8 cellular contexts compared by ENCODE assay signal in the genomic region with DNA sequence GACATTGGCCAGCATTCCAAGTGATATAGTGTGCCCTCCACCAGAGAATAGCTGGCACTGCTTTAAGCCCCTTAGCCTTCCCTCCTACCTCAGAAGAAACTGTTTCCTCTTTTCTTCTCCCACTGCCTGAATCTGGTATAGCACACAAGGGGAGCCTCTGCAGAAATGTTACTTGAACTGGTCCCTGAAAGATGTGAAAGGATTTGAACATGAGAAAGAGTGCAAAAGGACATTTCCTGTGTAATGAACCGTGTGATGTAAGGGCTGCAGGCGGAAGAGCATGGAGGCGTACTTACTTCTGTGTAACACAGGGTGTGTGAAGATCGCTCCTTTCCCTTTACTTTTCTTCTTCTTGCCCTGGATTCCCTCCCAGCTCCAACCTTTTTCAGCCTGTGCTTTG. TPM values are rescaled to one million over a fixed set of nuclear protein-coding genes. Genes with fewer than 3 reads are reported as not detected.
A peak's percentile ranks its signal among the peaks of the same experiment; 100 is the strongest.
DNase-seq lines count a peak whose midpoint lies in the region; ATAC-seq and TF ChIP-seq lines count a peak whose summit lies in the region.

No MANE protein-coding gene starts in this region.

- H3K27me3 ChIP-seq in foreskin keratinocyte (no peaks in the 10 kb centered on the region), stomach (no peaks in the 10 kb centered on the region)

- no peaks in the 10 kb centered on the region for H3K36me3 ChIP-seq in stomach

- in situ Hi-C loops in ACHN (cut with HindIII; ENCODE audit: low pct_ligation_motif_present, low pct_unique_long_range_greater_than_20kb, low sequenced_read_pairs): no loop called here

- H3K4me3 ChIP-seq in stomach: no peak overlapping the region

- H3K4me1 ChIP-seq in foreskin keratinocyte (peaks cover 69% of the 10 kb centered on the region), stomach (peaks cover 46 to 93% (median 65%) of the 10 kb centered on the region in 4 donors)

- H3K9me3 ChIP-seq in stomach: no peaks in the 10 kb centered on the region

- no peak for TF ChIP-seq POLR2A in stomach (IDR thresholded peaks at IDR 0.05)

- no peak for TF ChIP-seq CTCF in foreskin keratinocyte (conservative IDR thresholded peaks at IDR 0.05)
- TF ChIP-seq CTCF in stomach (IDR thresholded peaks at IDR 0.05): no peak

- ATAC-seq in GM18870 (IDR thresholded peaks at IDR 0.05; ENCODE audit: unreplicated experiment) (peak; percentile 72), foreskin keratinocyte (peak; percentile 8)
- no peak for ATAC-seq in activated CD4-positive, CD25-positive, alpha-beta regulatory T cell treated with anti-CD3 and anti-CD28 coated beads, Interleukin-2, amount 50 U/mL, for 24 hours

- H3K27ac ChIP-seq in foreskin keratinocyte: peak overlapping the region; percentile 35
- H3K27ac ChIP-seq in stomach: peak overlapping the region in 2 of 5 donors; percentile 20 to 28

- peak; percentile 15 for DNase-seq in ACHN
- DNase-seq in NCI-H69 (lab: John Stamatoyannopoulos, UW): peak; percentile 72
- no peak for DNase-seq in foreskin keratinocyte
- no peak for DNase-seq in stomach
- DNase-seq in SHP77 (lab: John Stamatoyannopoulos, UW): no peak
- DNase-seq in activated CD8-positive, alpha-beta memory T cell treated with anti-CD3 and anti-CD28 coated beads, Interleukin-2, amount 50 U/mL, for 48 hours: no peak

- 33 to 54% (median 46%) methylated on average over 4 of the region's 4 CpGs for WGBS in stomach, 5 donors

- intact Hi-C loops in stomach (cut with DNase I; ENCODE audit: low total_unique reads): no loop called here

- no peak for TF ChIP-seq EP300 in stomach (IDR thresholded peaks at IDR 0.05)

RNA-seq across cellular contexts. Expression of a gene that starts 8.3 kb away (rescaled TPM):
- total RNA-seq in foreskin keratinocyte: 119 and 120 TPM in 2 replicates
- 23.8 and 29.1 TPM in 2 replicates for polyA plus RNA-seq in foreskin keratinocyte
- total RNA-seq in stomach: 10 to 100 TPM; 12.1 to 64.3 (median 28.8) TPM
- 10 to 100 TPM; 10.1 to 14.5 (median 11.4) TPM for polyA plus RNA-seq in stomach

Comparison
In these comparisons a context has a peak if more than half of its experiments do, and no peak if none do; other contexts are left out.
1. DNase-seq: peak in ACHN (single experiment) and NCI-H69 (single experiment); none in foreskin keratinocyte (0 of 2), stomach (single experiment), SHP77 (0 of 2) and activated CD8-positive, alpha-beta memory T cell treated with anti-CD3 and anti-CD28 coated beads, Interleukin-2, amount 50 U/mL, for 48 hours (single experiment).
2. ATAC-seq: peak in GM18870 (single experiment) and foreskin keratinocyte (single experiment); none in activated CD4-positive, CD25-positive, alpha-beta regulatory T cell treated with anti-CD3 and anti-CD28 coated beads, Interleukin-2, amount 50 U/mL, for 24 hours (0 of 2).